1 cellular context compared by ENCODE assay signal in the genomic region with DNA sequence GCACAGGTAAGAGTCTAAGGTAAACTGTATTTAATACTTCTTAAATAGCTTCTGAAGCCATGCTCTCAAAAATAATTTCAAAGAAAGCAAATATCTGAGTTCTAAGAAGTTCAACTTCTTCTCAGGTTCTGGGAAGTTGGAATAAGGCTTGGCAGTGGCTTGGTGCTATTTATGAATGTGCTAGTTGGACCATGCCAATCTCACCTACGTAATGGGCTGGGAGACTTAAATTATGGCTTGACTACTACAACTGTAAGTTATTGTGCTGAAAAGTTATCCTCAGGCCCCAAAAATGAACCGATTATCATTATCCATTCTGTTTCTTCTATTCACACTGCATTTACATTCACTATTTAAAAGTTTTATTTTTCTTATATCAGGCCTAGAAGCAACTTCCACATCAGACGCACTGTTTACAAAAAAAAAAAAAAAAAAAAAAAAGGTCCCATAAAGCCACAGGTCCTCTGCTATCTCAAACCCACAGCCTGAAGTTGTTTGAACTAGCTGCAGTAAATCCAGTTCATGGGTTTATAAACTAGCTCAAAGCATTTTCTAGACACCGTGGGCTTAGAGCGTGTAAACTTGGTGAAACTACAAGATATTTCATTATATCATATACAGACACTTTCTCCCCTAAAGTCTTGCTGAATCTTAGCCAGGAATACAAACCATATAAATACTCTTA.
TF ChIP-seq lines count a peak whose summit lies in the region.

No MANE protein-coding gene starts in this region.

TF ChIP-seq in GM23338, 12 proteins besides CTCF, POLR2A, EP300 and RAD21:
- TF ChIP-seq, protein P1, sequence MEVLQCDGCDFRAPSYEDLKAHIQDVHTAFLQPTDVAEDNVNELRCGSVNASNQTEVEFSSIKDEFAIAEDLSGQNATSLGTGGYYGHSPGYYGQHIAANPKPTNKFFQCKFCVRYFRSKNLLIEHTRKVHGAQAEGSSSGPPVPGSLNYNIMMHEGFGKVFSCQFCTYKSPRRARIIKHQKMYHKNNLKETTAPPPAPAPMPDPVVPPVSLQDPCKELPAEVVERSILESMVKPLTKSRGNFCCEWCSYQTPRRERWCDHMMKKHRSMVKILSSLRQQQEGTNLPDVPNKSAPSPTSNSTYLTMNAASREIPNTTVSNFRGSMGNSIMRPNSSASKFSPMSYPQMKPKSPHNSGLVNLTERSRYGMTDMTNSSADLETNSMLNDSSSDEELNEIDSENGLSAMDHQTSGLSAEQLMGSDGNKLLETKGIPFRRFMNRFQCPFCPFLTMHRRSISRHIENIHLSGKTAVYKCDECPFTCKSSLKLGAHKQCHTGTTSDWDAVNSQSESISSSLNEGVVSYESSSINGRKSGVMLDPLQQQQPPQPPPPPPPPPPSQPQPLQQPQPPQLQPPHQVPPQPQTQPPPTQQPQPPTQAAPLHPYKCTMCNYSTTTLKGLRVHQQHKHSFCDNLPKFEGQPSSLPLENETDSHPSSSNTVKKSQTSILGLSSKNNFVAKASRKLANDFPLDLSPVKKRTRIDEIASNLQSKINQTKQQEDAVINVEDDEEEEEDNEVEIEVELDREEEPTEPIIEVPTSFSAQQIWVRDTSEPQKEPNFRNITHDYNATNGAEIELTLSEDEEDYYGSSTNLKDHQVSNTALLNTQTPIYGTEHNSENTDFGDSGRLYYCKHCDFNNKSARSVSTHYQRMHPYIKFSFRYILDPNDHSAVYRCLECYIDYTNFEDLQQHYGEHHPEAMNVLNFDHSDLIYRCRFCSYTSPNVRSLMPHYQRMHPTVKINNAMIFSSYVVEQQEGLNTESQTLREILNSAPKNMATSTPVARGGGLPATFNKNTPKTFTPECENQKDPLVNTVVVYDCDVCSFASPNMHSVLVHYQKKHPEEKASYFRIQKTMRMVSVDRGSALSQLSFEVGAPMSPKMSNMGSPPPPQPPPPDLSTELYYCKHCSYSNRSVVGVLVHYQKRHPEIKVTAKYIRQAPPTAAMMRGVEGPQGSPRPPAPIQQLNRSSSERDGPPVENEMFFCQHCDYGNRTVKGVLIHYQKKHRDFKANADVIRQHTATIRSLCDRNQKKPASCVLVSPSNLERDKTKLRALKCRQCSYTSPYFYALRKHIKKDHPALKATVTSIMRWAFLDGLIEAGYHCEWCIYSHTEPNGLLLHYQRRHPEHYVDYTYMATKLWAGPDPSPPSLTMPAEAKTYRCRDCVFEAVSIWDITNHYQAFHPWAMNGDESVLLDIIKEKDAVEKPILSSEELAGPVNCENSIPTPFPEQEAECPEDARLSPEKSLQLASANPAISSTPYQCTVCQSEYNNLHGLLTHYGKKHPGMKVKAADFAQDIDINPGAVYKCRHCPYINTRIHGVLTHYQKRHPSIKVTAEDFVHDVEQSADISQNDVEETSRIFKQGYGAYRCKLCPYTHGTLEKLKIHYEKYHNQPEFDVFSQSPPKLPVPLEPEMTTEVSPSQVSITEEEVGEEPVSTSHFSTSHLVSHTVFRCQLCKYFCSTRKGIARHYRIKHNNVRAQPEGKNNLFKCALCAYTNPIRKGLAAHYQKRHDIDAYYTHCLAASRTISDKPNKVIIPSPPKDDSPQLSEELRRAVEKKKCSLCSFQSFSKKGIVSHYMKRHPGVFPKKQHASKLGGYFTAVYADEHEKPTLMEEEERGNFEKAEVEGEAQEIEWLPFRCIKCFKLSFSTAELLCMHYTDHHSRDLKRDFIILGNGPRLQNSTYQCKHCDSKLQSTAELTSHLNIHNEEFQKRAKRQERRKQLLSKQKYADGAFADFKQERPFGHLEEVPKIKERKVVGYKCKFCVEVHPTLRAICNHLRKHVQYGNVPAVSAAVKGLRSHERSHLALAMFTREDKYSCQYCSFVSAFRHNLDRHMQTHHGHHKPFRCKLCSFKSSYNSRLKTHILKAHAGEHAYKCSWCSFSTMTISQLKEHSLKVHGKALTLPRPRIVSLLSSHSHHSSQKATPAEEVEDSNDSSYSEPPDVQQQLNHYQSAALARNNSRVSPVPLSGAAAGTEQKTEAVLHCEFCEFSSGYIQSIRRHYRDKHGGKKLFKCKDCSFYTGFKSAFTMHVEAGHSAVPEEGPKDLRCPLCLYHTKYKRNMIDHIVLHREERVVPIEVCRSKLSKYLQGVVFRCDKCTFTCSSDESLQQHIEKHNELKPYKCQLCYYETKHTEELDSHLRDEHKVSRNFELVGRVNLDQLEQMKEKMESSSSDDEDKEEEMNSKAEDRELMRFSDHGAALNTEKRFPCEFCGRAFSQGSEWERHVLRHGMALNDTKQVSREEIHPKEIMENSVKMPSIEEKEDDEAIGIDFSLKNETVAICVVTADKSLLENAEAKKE (CRISPR knock-in tag; IDR thresholded peaks at IDR 0.05), result no peak
- TF ChIP-seq, protein P2, sequence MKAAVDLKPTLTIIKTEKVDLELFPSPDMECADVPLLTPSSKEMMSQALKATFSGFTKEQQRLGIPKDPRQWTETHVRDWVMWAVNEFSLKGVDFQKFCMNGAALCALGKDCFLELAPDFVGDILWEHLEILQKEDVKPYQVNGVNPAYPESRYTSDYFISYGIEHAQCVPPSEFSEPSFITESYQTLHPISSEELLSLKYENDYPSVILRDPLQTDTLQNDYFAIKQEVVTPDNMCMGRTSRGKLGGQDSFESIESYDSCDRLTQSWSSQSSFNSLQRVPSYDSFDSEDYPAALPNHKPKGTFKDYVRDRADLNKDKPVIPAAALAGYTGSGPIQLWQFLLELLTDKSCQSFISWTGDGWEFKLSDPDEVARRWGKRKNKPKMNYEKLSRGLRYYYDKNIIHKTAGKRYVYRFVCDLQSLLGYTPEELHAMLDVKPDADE (IDR thresholded peaks at IDR 0.05), result no peak
- TF ChIP-seq EZH2phosphoT487 (IDR thresholded peaks at IDR 0.05; ENCODE audit: unreplicated experiment) (no peak), POLR2AphosphoS5 (IDR thresholded peaks at IDR 0.05; ENCODE audit: low read depth) (no peak), ZNF114 (CRISPR knock-in tag; IDR thresholded peaks at IDR 0.05) (no peak), NANOG (IDR thresholded peaks at IDR 0.05; ENCODE audit: borderline replicate concordance) (no peak), EZH2 (IDR thresholded peaks at IDR 0.05; ENCODE audit: low read depth, unreplicated experiment) (no peak), STAT1 (IDR thresholded peaks at IDR 0.05; ENCODE audit: unreplicated experiment) (no peak)
- TF ChIP-seq, protein P3, sequence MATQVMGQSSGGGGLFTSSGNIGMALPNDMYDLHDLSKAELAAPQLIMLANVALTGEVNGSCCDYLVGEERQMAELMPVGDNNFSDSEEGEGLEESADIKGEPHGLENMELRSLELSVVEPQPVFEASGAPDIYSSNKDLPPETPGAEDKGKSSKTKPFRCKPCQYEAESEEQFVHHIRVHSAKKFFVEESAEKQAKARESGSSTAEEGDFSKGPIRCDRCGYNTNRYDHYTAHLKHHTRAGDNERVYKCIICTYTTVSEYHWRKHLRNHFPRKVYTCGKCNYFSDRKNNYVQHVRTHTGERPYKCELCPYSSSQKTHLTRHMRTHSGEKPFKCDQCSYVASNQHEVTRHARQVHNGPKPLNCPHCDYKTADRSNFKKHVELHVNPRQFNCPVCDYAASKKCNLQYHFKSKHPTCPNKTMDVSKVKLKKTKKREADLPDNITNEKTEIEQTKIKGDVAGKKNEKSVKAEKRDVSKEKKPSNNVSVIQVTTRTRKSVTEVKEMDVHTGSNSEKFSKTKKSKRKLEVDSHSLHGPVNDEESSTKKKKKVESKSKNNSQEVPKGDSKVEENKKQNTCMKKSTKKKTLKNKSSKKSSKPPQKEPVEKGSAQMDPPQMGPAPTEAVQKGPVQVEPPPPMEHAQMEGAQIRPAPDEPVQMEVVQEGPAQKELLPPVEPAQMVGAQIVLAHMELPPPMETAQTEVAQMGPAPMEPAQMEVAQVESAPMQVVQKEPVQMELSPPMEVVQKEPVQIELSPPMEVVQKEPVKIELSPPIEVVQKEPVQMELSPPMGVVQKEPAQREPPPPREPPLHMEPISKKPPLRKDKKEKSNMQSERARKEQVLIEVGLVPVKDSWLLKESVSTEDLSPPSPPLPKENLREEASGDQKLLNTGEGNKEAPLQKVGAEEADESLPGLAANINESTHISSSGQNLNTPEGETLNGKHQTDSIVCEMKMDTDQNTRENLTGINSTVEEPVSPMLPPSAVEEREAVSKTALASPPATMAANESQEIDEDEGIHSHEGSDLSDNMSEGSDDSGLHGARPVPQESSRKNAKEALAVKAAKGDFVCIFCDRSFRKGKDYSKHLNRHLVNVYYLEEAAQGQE (IDR thresholded peaks at IDR 0.05; ENCODE audit: unreplicated experiment), result no peak
TF ChIP-seq in GM23338: peak in this region for 0.
